16 cellular contexts compared by ENCODE assay signal in genomic region chr7:83413425-83413824, GRCh38.
A peak's percentile ranks its signal among the peaks of the same experiment; 100 is the strongest.
DNase-seq lines count a peak whose midpoint lies in the region; ATAC-seq and TF ChIP-seq lines count a peak whose summit lies in the region.
"Had no signal": no experiment of that assay in that cellular context is flagged by ENCODE, and none has a peak within 500 bp of the region (broad histone marks: within the 10 kb centered on the region; RNA-seq: fewer than 3 reads in every experiment).

No MANE protein-coding gene starts in this region.

- no peaks in the 10 kb centered on the region for H3K9me3 Mint-ChIP-seq in type B pancreatic cell
- H3K9me3 Mint-ChIP-seq: activated T-cell treated with anti-CD3 and anti-CD28 coated beads, Interleukin-2, amount 50 U/mL, for 4 hours; T-helper 2 cell treated with Interferon-gamma antibody and Interleukin-4, amounts not matched to agents 5 μg/mL and 100 μg/mL, for 36 hours had no signal

- no peaks in the 10 kb centered on the region for H3K9me3 ChIP-seq in fibroblast of lung (ENCODE audit: control insufficient read depth, insufficient read depth, low read depth, low read length)
- H3K9me3 ChIP-seq: esophagus squamous epithelium, transverse colon had no signal

- TF ChIP-seq CTCF in fibroblast of lung (conservative IDR thresholded peaks at IDR 0.05 in 1 of 2, IDR thresholded peaks at IDR 0.05 in 1 of 2; ENCODE audit: low read depth in 1 of 2, low read length in 2 of 2) (no peak), type B pancreatic cell (conservative IDR thresholded peaks at IDR 0.05) (no peak)

- peak; percentile 56 for DNase-seq in DMS79 treated with DMSO at 0.1 percent for 48 hours (lab: John Stamatoyannopoulos, UW)
- no peak for DNase-seq in DMS79 (lab: John Stamatoyannopoulos, UW)
- DNase-seq in NCI-H69 (lab: John Stamatoyannopoulos, UW), result peak; percentile 19
- DNase-seq in fibroblast of lung (ENCODE audit: low read depth in 2 of 2), result peak; percentile 60 to 71
- DNase-seq in type B pancreatic cell (ENCODE audit: extremely low spot score, unreplicated experiment), result no peak
- DNase-seq in NCI-H524 (lab: John Stamatoyannopoulos, UW), result no peak
- DNase-seq in foreskin melanocyte, result no peak
- DNase-seq: activated T-cell treated with anti-CD3 and anti-CD28 coated beads, Interleukin-2, amount 50 U/mL, for 4 hours; esophagus squamous epithelium; KG1; right cardiac atrium; stimulated activated CD4-positive, alpha-beta T cell treated with anti-CD3 and anti-CD28 coated beads, Interleukin-4, amount 100 ng/mL, for 24 hours; transverse colon had no signal

- no peak overlapping the region for H2AFZ ChIP-seq in fibroblast of lung (ENCODE audit: low read length)

- no peak overlapping the region for H3K27ac Mint-ChIP-seq in type B pancreatic cell
- H3K27ac Mint-ChIP-seq: T-helper 2 cell treated with Interferon-gamma antibody and Interleukin-4, amounts not matched to agents 5 μg/mL and 100 μg/mL, for 36 hours had no signal

- peak overlapping the region; percentile 15 for H3K4me3 Mint-ChIP-seq in type B pancreatic cell
- H3K4me3 Mint-ChIP-seq: activated T-cell treated with anti-CD3 and anti-CD28 coated beads, Interleukin-2, amount 50 U/mL, for 4 hours; T-helper 2 cell treated with Interferon-gamma antibody and Interleukin-4, amounts not matched to agents 5 μg/mL and 100 μg/mL, for 36 hours had no signal

- H3K9ac ChIP-seq in fibroblast of lung (ENCODE audit: insufficient read depth, low read length), result no peak overlapping the region

- H3K27ac ChIP-seq in fibroblast of lung (ENCODE audit: insufficient read depth, low read length), result no peak overlapping the region
- H3K27ac ChIP-seq: coronary artery, esophagus squamous epithelium, transverse colon had no signal

- H3K4me1 ChIP-seq in fibroblast of lung (ENCODE audit: control insufficient read depth, extremely low read depth, insufficient read depth, low read length), result no peaks in the 10 kb centered on the region
- H3K4me1 ChIP-seq: esophagus squamous epithelium, transverse colon had no signal

- H3K4me3 ChIP-seq in fibroblast of lung (replicated peaks in 1 of 4; ENCODE audit: control extremely low read depth in 1 of 4, insufficient read depth in 1 of 4, low read depth in 3 of 4, low read length in 4 of 4), result no peak overlapping the region
- H3K4me3 ChIP-seq: coronary artery, esophagus squamous epithelium, transverse colon had no signal

- peaks cover 13% of the 10 kb centered on the region for H3K4me1 Mint-ChIP-seq in type B pancreatic cell (ENCODE audit: unreplicated experiment)

- H3K27me3 Mint-ChIP-seq in type B pancreatic cell, result no peaks in the 10 kb centered on the region

- no peak overlapping the region for H3K4me2 ChIP-seq in fibroblast of lung (ENCODE audit: extremely low read depth, insufficient read depth, low read length)

- H3K27me3 ChIP-seq in fibroblast of lung (ENCODE audit: control insufficient read depth, insufficient read depth, low read length), result no peaks in the 10 kb centered on the region
- H3K27me3 ChIP-seq: esophagus squamous epithelium, transverse colon had no signal

- no peak for ATAC-seq in GM18498 (IDR thresholded peaks at IDR 0.05; ENCODE audit: unreplicated experiment)
- ATAC-seq: activated T-cell treated with anti-CD3 and anti-CD28 coated beads, Interleukin-2, amount 50 U/mL, for 4 hours; right cardiac atrium had no signal

- H3K36me3 Mint-ChIP-seq in type B pancreatic cell, result no peaks in the 10 kb centered on the region

- H4K20me1 ChIP-seq in fibroblast of lung (ENCODE audit: control insufficient read depth, extremely low read depth, insufficient read depth, low read length), result no peaks in the 10 kb centered on the region

- no peaks in the 10 kb centered on the region for H3K36me3 ChIP-seq in fibroblast of lung (ENCODE audit: control insufficient read depth, insufficient read depth, low read length)
- H3K36me3 ChIP-seq: esophagus squamous epithelium, transverse colon had no signal

- no peaks in the 10 kb centered on the region for H3K79me2 ChIP-seq in fibroblast of lung (ENCODE audit: control insufficient read depth, insufficient read depth, low read length)

Comparison
In these comparisons a context has a peak if more than half of its experiments do, and no peak if none do; other contexts are left out.
1. DNase-seq: peak in DMS79 treated with DMSO at 0.1 percent for 48 hours (single experiment), NCI-H69 (single experiment) and fibroblast of lung (2 of 2); none in DMS79 (single experiment), type B pancreatic cell (single experiment), NCI-H524 (0 of 2) and foreskin melanocyte (single experiment).